In the genomic region with DNA sequence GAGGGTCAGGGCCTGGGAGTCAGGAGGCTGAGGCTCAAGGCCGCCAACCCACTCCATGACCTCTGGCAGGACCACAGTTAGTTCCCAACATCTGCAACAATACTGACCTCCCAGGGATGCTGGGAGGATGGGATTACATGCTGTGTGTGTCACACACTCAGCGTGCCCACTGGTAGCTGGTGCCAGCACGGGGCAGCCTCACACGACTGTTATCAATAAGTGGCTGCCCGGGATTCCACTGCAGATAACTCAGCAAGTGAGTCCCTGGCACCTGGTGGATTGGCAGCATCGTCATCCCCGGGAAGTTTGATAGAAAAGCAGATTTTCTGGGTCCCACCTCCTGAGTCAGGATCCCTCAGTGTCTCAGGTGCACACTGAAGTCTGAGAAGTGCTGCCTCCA, we compare ENCODE assay signal across 10 cellular contexts.
"Had no signal": no experiment of that assay in that cellular context is flagged by ENCODE, and none has a peak within 500 bp of the region (broad histone marks: within the 10 kb centered on the region; RNA-seq: fewer than 3 reads in every experiment).

No MANE protein-coding gene starts in this region.

- H3K4me3 ChIP-seq: GM23248, K562 had no signal

- DNase-seq: GM23248, GOT3, H9, HCEC 1CT, IMR-90, KG1 had no signal

- H3K27ac ChIP-seq: GM23248, HL-60 had no signal

- FAIRE-seq: H54, HTR-8/SVneo, K562 had no signal

- H3K9ac ChIP-seq: GM23248 had no signal

- H2AFZ ChIP-seq: GM23248 had no signal
